In the genomic region with DNA sequence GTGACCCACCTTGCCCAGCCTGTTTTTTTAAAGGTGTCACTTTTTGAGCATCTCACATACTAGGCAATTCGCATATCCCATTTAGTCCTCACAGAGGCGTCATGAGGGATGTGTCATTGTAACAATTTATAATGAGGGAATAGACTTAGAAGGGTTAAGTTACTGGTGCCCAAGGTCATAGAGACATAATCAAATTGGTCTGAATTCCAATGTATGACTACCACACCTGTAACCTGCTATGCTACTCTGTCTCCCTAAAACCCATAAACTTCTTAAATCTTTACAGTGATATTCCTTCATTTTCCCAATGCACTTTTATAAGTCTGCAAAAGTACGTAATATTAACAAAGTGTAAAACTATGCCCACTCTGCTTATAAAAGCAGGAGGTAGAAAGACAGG, we compare ENCODE assay signal across 18 cellular contexts.
"Had no signal": no experiment of that assay in that cellular context is flagged by ENCODE, and none has a peak within 500 bp of the region (broad histone marks: within the 10 kb centered on the region; RNA-seq: fewer than 3 reads in every experiment).

No MANE protein-coding gene starts in this region.

- H3K9me3 ChIP-seq: gastrocnemius medialis, right atrium auricular region, tibial nerve had no signal

- DNase-seq: activated CD4-positive, alpha-beta T cell treated with anti-CD3 and anti-CD28 coated beads, Interleukin-2, amount 50 U/mL, for 1 hour; activated CD4-positive, CD25-positive, alpha-beta regulatory T cell treated with anti-CD3 and anti-CD28 coated beads, Interleukin-2, amount 50 U/mL, for 72 hours; activated CD8-positive, alpha-beta T cell treated with anti-CD3 and anti-CD28 coated beads, Interleukin-2, amount 10 ng/mL, durations not matched to agents 7 days and 5 days; activated gamma-delta T cell treated with Interleukin-2 at 50 U/mL for 16 hours; anterior cingulate cortex; effector CD4-positive, alpha-beta T cell; gastrocnemius medialis; hippocampal formation; left ventricle myocardium superior; naive thymus-derived CD4-positive, alpha-beta T cell; stimulated activated CD4-positive, alpha-beta T cell treated with anti-CD3 and anti-CD28 coated beads, Interleukin-12 subunit alpha, Interleukin-12 subunit beta, amount 100 ng/mL, for 4 hours; stimulated activated CD4-positive, alpha-beta T cell treated with anti-CD3 and anti-CD28 coated beads, Interleukin-4, amount 100 ng/mL, for 4 hours; stimulated activated naive CD8-positive, alpha-beta T cell treated with anti-CD3 and anti-CD28 coated beads, Interleukin-15, amount 100 ng/mL, for 72 hours had no signal

- H3K27ac ChIP-seq: gastrocnemius medialis, neural progenitor cell, right atrium auricular region, tibial nerve, VCaP had no signal

- H3K36me3 ChIP-seq: gastrocnemius medialis, neural progenitor cell, right atrium auricular region, tibial nerve had no signal

- H2AFZ ChIP-seq: neural progenitor cell had no signal

- H3K9ac ChIP-seq: neural progenitor cell had no signal

- H3K4me1 ChIP-seq: neural progenitor cell had no signal

- H3K27me3 ChIP-seq: gastrocnemius medialis, neural progenitor cell, right atrium auricular region, tibial nerve had no signal

- ATAC-seq: activated CD8-positive, alpha-beta T cell treated with anti-CD3 and anti-CD28 coated beads, Interleukin-2, amount 10 ng/mL, durations not matched to agents 7 days and 5 days; esophagus mucosa; gastrocnemius medialis; left ventricle myocardium superior; naive thymus-derived CD4-positive, alpha-beta T cell; stimulated activated naive CD8-positive, alpha-beta T cell treated with anti-CD3 and anti-CD28 coated beads, Interleukin-15, amount 100 ng/mL, for 72 hours had no signal

- H3K4me3 ChIP-seq: gastrocnemius medialis, neural progenitor cell, right atrium auricular region, tibial nerve had no signal

- H3K4me2 ChIP-seq: neural progenitor cell had no signal
